In genomic region chr16:55534773-55535172, GRCh38 we compare ENCODE assay signal across 26 cellular contexts. TPM values are rescaled to one million over a fixed set of nuclear protein-coding genes. Genes with fewer than 3 reads are reported as not detected.
DNase-seq lines count a peak whose midpoint lies in the region; ATAC-seq and TF ChIP-seq lines count a peak whose summit lies in the region.
"Had no signal": no experiment of that assay in that cellular context is flagged by ENCODE, and none has a peak within 500 bp of the region (broad histone marks: within the 10 kb centered on the region; RNA-seq: fewer than 3 reads in every experiment).

No MANE protein-coding gene starts in this region.

- TF ChIP-seq CTCF in CD14-positive monocyte (IDR thresholded peaks at IDR 0.05) (no peak), fibroblast of the aortic adventitia (IDR thresholded peaks at IDR 0.05; ENCODE audit: insufficient read depth, low read length) (no peak)

- intact Hi-C loops in CD14-positive monocyte (cut with micrococcal nuclease) = no loop called here

- H3K36me3 Mint-ChIP-seq in CD14-positive monocyte = peaks cover 49 to 53% of the 10 kb centered on the region in 2 donors
- H3K36me3 Mint-ChIP-seq: stimulated activated naive B cell treated with anti-CD40 and anti-IgM and Interleukin-4, amounts not matched to agents 10 μg/mL and 1 μg/mL and 100 μg/mL, for 72 hours had no signal

- ATAC-seq in GM19455 (IDR thresholded peaks at IDR 0.05; ENCODE audit: unreplicated experiment) = no peak
- no peak for ATAC-seq in GM21576 (IDR thresholded peaks at IDR 0.05; ENCODE audit: unreplicated experiment)
- ATAC-seq: activated CD8-positive, alpha-beta T cell treated with anti-CD3 and anti-CD28 coated beads, Interleukin-2, amount 10 ng/mL, durations not matched to agents 7 days and 5 days; body of pancreas; esophagus mucosa; gastroesophageal sphincter; stimulated activated naive B cell treated with anti-CD40 and anti-IgM and Interleukin-4, amounts not matched to agents 10 μg/mL and 1 μg/mL and 100 μg/mL, for 72 hours had no signal

- peaks cover 0 to 3% (median 0%) of the 10 kb centered on the region in 7 donors for H3K9me3 Mint-ChIP-seq in CD14-positive monocyte
- H3K9me3 Mint-ChIP-seq: stimulated activated naive B cell treated with anti-CD40 and anti-IgM and Interleukin-4, amounts not matched to agents 10 μg/mL and 1 μg/mL and 100 μg/mL, for 72 hours had no signal

- DNase-seq in CD14-positive monocyte (ENCODE audit: low spot score) = no peak
- peak; percentile 93 for DNase-seq in MV-4-11 (lab: John Stamatoyannopoulos, UW)
- DNase-seq in fibroblast of the aortic adventitia (ENCODE audit: low read depth) = peak; percentile 45
- peak; percentile 80 for DNase-seq in pons (ENCODE audit: low spot score)
- no peak for DNase-seq in epidermal melanocyte (ENCODE audit: insufficient read length, low spot score)
- no peak for DNase-seq in activated effector memory CD4-positive, alpha-beta T cell treated with anti-CD3 and anti-CD28 coated beads, Interleukin-2, amount 50 U/mL, for 16 hours
- DNase-seq: activated CD4-positive, CD25-positive, alpha-beta regulatory T cell treated with anti-CD3 and anti-CD28 coated beads, Interleukin-2, amount 50 U/mL, for 72 hours; activated CD8-positive, alpha-beta T cell treated with anti-CD3 and anti-CD28 coated beads, Interleukin-2, amount 10 ng/mL, durations not matched to agents 7 days and 5 days; activated gamma-delta T cell; activated T-cell treated with anti-CD3 and anti-CD28 coated beads for 4 hours; body of pancreas; effector CD8-positive, alpha-beta T cell; islet precursor cell; NCI-H1417; NCI-H2081; NCI-H446; PC-9; SJCRH30; spleen; stimulated activated CD4-positive, alpha-beta T cell treated with anti-CD3 and anti-CD28 coated beads, Interleukin-4, amount 100 ng/mL, for 1 hour; stimulated activated naive B cell treated with anti-CD40 and anti-IgM and Interleukin-4, amounts not matched to agents 10 μg/mL and 1 μg/mL and 100 μg/mL, for 72 hours; T-helper 1 cell had no signal

- H3K27ac Mint-ChIP-seq in CD14-positive monocyte = peak overlapping the region in 6 of 7 donors; percentile 12 to 82 (median 64)
- H3K27ac Mint-ChIP-seq: activated CD8-positive, alpha-beta T cell treated with anti-CD3 and anti-CD28 coated beads, Interleukin-2, amount 10 ng/mL, durations not matched to agents 7 days and 5 days; stimulated activated naive B cell treated with anti-CD40 and anti-IgM and Interleukin-4, amounts not matched to agents 10 μg/mL and 1 μg/mL and 100 μg/mL, for 72 hours had no signal

- H3K4me3 Mint-ChIP-seq in CD14-positive monocyte = no peak overlapping the region
- H3K4me3 Mint-ChIP-seq: activated CD8-positive, alpha-beta T cell treated with anti-CD3 and anti-CD28 coated beads, Interleukin-2, amount 10 ng/mL, durations not matched to agents 7 days and 5 days; stimulated activated naive B cell treated with anti-CD40 and anti-IgM and Interleukin-4, amounts not matched to agents 10 μg/mL and 1 μg/mL and 100 μg/mL, for 72 hours had no signal

- no peak overlapping the region for H3K4me3 ChIP-seq in fibroblast of the aortic adventitia (ENCODE audit: low read depth, low read length)
- H3K4me3 ChIP-seq: body of pancreas, gastroesophageal sphincter, PC-9, SJCRH30, spleen had no signal

- H3K27me3 Mint-ChIP-seq in CD14-positive monocyte (ENCODE audit: low read depth in 3 of 3) = peaks cover 0 to 2% (median 0%) of the 10 kb centered on the region in 3 donors
- H3K27me3 Mint-ChIP-seq: stimulated activated naive B cell treated with anti-CD40 and anti-IgM and Interleukin-4, amounts not matched to agents 10 μg/mL and 1 μg/mL and 100 μg/mL, for 72 hours had no signal

- H3K4me1 Mint-ChIP-seq in CD14-positive monocyte = peaks cover 33% of the 10 kb centered on the region
- H3K4me1 Mint-ChIP-seq: stimulated activated naive B cell treated with anti-CD40 and anti-IgM and Interleukin-4, amounts not matched to agents 10 μg/mL and 1 μg/mL and 100 μg/mL, for 72 hours had no signal

RNA-seq across cellular contexts. Expression of gene LPCAT2, which starts 25.9 kb away (rescaled TPM):
- 10 to 100 TPM; 47.1 to 49.7 TPM for polyA plus RNA-seq in CD14-positive monocyte
- 34.1 and 35.6 TPM in 2 replicates for total RNA-seq in fibroblast of the aortic adventitia (ENCODE audit: low replicate concordance)

RNA-seq across cellular contexts. Expression of gene CAPNS2, which starts 31.7 kb away (rescaled TPM):
- under 1 TPM in 1 of 2 donors, not detected in 1; 0.17 TPM for polyA plus RNA-seq in CD14-positive monocyte
- total RNA-seq in fibroblast of the aortic adventitia (ENCODE audit: low replicate concordance) = 1.7 and 2.8 TPM in 2 replicates
- total RNA-seq: activated CD8-positive, alpha-beta T cell treated with anti-CD3 and anti-CD28 coated beads, Interleukin-2, amount 10 ng/mL, durations not matched to agents 7 days and 5 days; SJCRH30 had no signal

RNA-seq across cellular contexts. Expression of gene MMP2, which starts 55.8 kb away (rescaled TPM):
- not detected for polyA plus RNA-seq in CD14-positive monocyte
- 1,244 and 1,884 TPM in 2 replicates for total RNA-seq in fibroblast of the aortic adventitia (ENCODE audit: low replicate concordance)
- total RNA-seq: activated CD8-positive, alpha-beta T cell treated with anti-CD3 and anti-CD28 coated beads, Interleukin-2, amount 10 ng/mL, durations not matched to agents 7 days and 5 days had no signal

Comparison
In these comparisons a context has a peak if more than half of its experiments do, and no peak if none do; other contexts are left out.
1. DNase-seq: peak in MV-4-11 (single experiment), fibroblast of the aortic adventitia (single experiment) and pons (single experiment); none in CD14-positive monocyte (single experiment), epidermal melanocyte (single experiment) and activated effector memory CD4-positive, alpha-beta T cell treated with anti-CD3 and anti-CD28 coated beads, Interleukin-2, amount 50 U/mL, for 16 hours (single experiment).